8 cellular contexts compared by ENCODE assay signal in the genomic region with DNA sequence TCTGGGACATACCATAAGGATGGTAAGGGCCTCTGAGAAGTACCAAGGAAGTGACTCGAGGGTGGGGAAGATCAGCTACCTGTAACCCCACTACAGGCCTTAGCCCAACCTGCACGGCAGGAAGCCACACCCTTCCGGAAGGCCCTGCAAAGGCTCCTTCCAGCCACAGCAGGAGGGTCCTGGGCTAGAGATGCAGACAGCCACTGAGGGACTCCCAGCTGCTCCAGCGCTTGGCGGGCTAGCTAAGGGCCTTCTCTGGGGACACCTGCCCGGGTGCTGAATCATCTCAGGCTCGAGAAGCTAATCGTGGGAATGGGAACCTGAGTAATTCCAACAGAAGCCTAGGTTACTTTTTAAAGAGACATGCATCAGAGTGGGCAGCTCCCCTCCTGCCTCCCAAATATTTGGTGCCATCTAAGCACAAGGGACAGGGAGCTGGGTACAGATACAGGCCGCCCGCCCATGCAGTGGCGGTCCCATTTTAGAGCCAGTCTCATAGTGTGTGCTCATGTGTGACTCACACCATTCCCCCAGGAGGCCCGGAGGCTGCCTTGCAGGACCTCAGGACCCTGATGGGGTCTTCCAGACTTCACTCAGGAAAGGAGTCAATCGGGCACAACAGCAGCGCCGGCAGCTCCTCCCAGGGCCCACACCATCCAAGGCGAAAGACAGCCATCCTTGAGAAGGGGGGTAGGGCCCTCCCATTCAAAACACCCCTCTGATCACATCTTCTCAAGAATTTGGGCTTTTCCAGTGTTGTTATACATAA. TPM values are rescaled to one million over a fixed set of nuclear protein-coding genes. Genes with fewer than 3 reads are reported as not detected.
DNase-seq lines count a peak whose midpoint lies in the region; ATAC-seq, FAIRE-seq and TF ChIP-seq lines count a peak whose summit lies in the region.

No MANE protein-coding gene starts in this region.

- CTCF ChIA-PET in HepG2 (lab: Yijun Ruan, JAX; ENCODE audit: low intra/inter-chr PET ratio, low total read pairs), result no interaction called here

- peaks cover 88% of the 10 kb centered on the region for H3K79me2 ChIP-seq in HepG2 (ENCODE audit: insufficient read depth, low read length)

- FAIRE-seq in HepG2 (lab: Jason Lieb, UNC), result no peak

- intact Hi-C loops in HepG2 (cut with micrococcal nuclease; ENCODE audit: unreplicated experiment), result no loop called here

- DNase-seq in HepG2 (ENCODE audit: low spot score) (no peak), GOT3 (lab: John Stamatoyannopoulos, UW) (no peak), NCI-H1092 (lab: John Stamatoyannopoulos, UW) (no peak)

- no TSS peak for BruUV-seq in HepG2 (replicated peaks; lab: Mats Ljungman, UMichigan)

- peaks cover 54% of the 10 kb centered on the region for H4K20me1 ChIP-seq in HepG2 (ENCODE audit: insufficient read depth, low read length)

- H3K36me3 ChIP-seq in liver (ENCODE audit: control insufficient read depth in 4 of 4, insufficient read depth in 3 of 4, low read depth in 1 of 4, low read length in 3 of 4) (peaks cover 0 to 4% (median 0%) of the 10 kb centered on the region in 4 donors), HepG2 (replicated peaks in 1 of 2; ENCODE audit: control insufficient read depth in 1 of 2, insufficient read depth in 2 of 2, low read length in 2 of 2) (peaks cover 12 to 34% of the 10 kb centered on the region in 2 experiments), mesodermal cell (ENCODE audit: control insufficient read depth, insufficient read depth, low read length) (peaks cover 88% of the 10 kb centered on the region)

- no peaks in the 10 kb centered on the region for H3K27me3 ChIP-seq in liver (ENCODE audit: control insufficient read depth in 4 of 4, insufficient read depth in 4 of 4, low read length in 3 of 4)
- H3K27me3 ChIP-seq in HepG2 (ENCODE audit: control insufficient read depth in 1 of 2, insufficient read depth in 2 of 2, low read length in 2 of 2), result no peaks in the 10 kb centered on the region

- H3K9me3 ChIP-seq in liver (ENCODE audit: control insufficient read depth in 4 of 4, low read length in 3 of 4) (no peaks in the 10 kb centered on the region), HepG2 (ENCODE audit: low read length) (no peaks in the 10 kb centered on the region), mesodermal cell (ENCODE audit: control insufficient read depth, low read length) (no peaks in the 10 kb centered on the region)

- TF ChIP-seq RAD21 in liver (IDR thresholded peaks at IDR 0.05) (no peak), HepG2 (CRISPR knock-in tag; IDR thresholded peaks at IDR 0.05) (no peak)

- POLR2A ChIA-PET in HepG2 (lab: Yijun Ruan, JAX), result interaction anchor here (0.8 to 1.7 kb wide), 3 partner anchors 9 to 31 kb away, joined by 3 read pairs; a partner anchor contains a TSS

- H3K27ac ChIP-seq in liver (ENCODE audit: low read depth in 1 of 2, low read length in 2 of 2) (peak overlapping the region; percentile 6 to 14), HepG2 (ENCODE audit: extremely low read length, insufficient read depth, low read length) (no peak overlapping the region), angular gyrus (ENCODE audit: low read depth, low read length) (peak overlapping the region; percentile 13), mesodermal cell (ENCODE audit: low read depth, low read length, severe bottlenecking) (peak overlapping the region; percentile 16)

- in situ Hi-C loops in HepG2 (cut with HindIII; ENCODE audit: extremely low pct_ligation_motif_present, low pct_unique_long_range_greater_than_20kb), result no loop called here

- no peak; the same call in 1 of the 3 replicates for ATAC-seq in HepG2
- no peak for ATAC-seq in GM18511 (IDR thresholded peaks at IDR 0.05; ENCODE audit: unreplicated experiment)
- ATAC-seq in HG02973 (IDR thresholded peaks at IDR 0.05; ENCODE audit: unreplicated experiment), result no peak

- no peak overlapping the region for H3K4me2 ChIP-seq in HepG2 (ENCODE audit: low read depth, low read length)

- no peak for TF ChIP-seq CTCF in liver (IDR thresholded peaks at IDR 0.05; ENCODE audit: low read depth, low read length, missing input control)
- TF ChIP-seq CTCF in HepG2 (CRISPR knock-in tag; IDR thresholded peaks at IDR 0.05), result no peak

- WGBS in liver, result 78% methylated on average over 16 of the region's 16 CpGs
- 90% methylated on average over 7 of the region's 16 CpGs for WGBS in HepG2 (ENCODE audit: low lambda C conversion rate)
- 89 to 90% methylated on average over 11 to 12 of the region's 16 CpGs for WGBS in mesodermal cell (ENCODE audit: insufficient coverage in 2 of 2), 2 experiments

- H3K9ac ChIP-seq in liver (ENCODE audit: low read depth in 1 of 2, low read length in 2 of 2), result no peak overlapping the region
- no peak overlapping the region for H3K9ac ChIP-seq in HepG2 (ENCODE audit: insufficient read depth, low read depth, low read length)

- no peak for TF ChIP-seq POLR2A in HepG2 (IDR thresholded peaks at IDR 0.05; ENCODE audit: insufficient read depth in 1 of 2, low read depth in 2 of 2, low read length in 2 of 2)

- TF ChIP-seq EP300 in HepG2 (IDR thresholded peaks at IDR 0.05; ENCODE audit: low read depth in 2 of 2, low read length in 2 of 2) (no peak), HepG2 (CRISPR knock-in tag; IDR thresholded peaks at IDR 0.05; ENCODE audit: borderline replicate concordance) (no peak)

- H3K4me3 ChIP-seq in liver (ENCODE audit: low read depth in 1 of 3, low read length in 3 of 3) (no peak overlapping the region), HepG2 (replicated peaks in 1 of 3; ENCODE audit: insufficient read depth in 1 of 3, low read depth in 2 of 3, low read length in 3 of 3) (no peak overlapping the region), mesodermal cell (ENCODE audit: extremely low read depth, insufficient read depth, low read length, poor library complexity, severe bottlenecking) (no peak overlapping the region)

- no peak overlapping the region for H2AFZ ChIP-seq in HepG2 (ENCODE audit: low read length)

- H3K4me1 ChIP-seq in liver (ENCODE audit: control insufficient read depth in 4 of 4, insufficient read depth in 4 of 4, low read length in 3 of 4) (peaks cover 10 to 53% (median 37%) of the 10 kb centered on the region in 4 donors), HepG2 (ENCODE audit: insufficient read depth, low read length) (peaks cover 35% of the 10 kb centered on the region), mesodermal cell (ENCODE audit: control insufficient read depth, insufficient read depth, low read length, poor library complexity, severe bottlenecking) (peaks cover 75% of the 10 kb centered on the region)

TF ChIP-seq in liver, 16 proteins besides CTCF, POLR2A, EP300 and RAD21 (continues in another document):
- TF ChIP-seq HNF4G (IDR thresholded peaks at IDR 0.05) (no peak), HNF4A (conservative IDR thresholded peaks at IDR 0.05) (no peak)
- TF ChIP-seq, protein P1, sequence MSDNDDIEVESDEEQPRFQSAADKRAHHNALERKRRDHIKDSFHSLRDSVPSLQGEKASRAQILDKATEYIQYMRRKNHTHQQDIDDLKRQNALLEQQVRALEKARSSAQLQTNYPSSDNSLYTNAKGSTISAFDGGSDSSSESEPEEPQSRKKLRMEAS (IDR thresholded peaks at IDR 0.05), result no peak

TF ChIP-seq in HepG2, 621 proteins besides CTCF, POLR2A, EP300 and RAD21 (continues in another document):
- no peak for TF ChIP-seq PAF1 (CRISPR knock-in tag; IDR thresholded peaks at IDR 0.05)
- TF ChIP-seq YEATS4 (CRISPR knock-in tag; IDR thresholded peaks at IDR 0.05; ENCODE audit: borderline replicate concordance), result no peak
- TF ChIP-seq, protein P2, sequence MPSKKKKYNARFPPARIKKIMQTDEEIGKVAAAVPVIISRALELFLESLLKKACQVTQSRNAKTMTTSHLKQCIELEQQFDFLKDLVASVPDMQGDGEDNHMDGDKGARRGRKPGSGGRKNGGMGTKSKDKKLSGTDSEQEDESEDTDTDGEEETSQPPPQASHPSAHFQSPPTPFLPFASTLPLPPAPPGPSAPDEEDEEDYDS (CRISPR knock-in tag; IDR thresholded peaks at IDR 0.05), result no peak
- TF ChIP-seq KLF11 (CRISPR knock-in tag; IDR thresholded peaks at IDR 0.05), result no peak

RNA-seq across cellular contexts. Expression of a gene that starts 8.0 kb away (rescaled TPM):
- total RNA-seq in liver (100 to 1,000 TPM; 123 to 150 TPM), HepG2 (2016; rRNA removed; fragmentation: Illumina TruSeq; extraction: Trizol) (98.5 and 125 TPM in 2 replicates)
- polyA plus RNA-seq in liver (10 to 100 TPM; 32.3 to 74.1 TPM), HepG2 (2011; rRNA removed) (50.7 and 60.6 TPM in 2 replicates)
- total RNA-seq in HepG2 (2016; cell fraction: cytosol; rRNA removed; fragmentation: Illumina TruSeq; extraction: Trizol; ENCODE audit: low read depth), result 28.5 and 28.7 TPM in 2 replicates
- total RNA-seq in HepG2 (2016; cell fraction: insoluble cytoplasmic fraction; rRNA removed; fragmentation: Illumina TruSeq; extraction: Trizol), result 92.9 and 102 TPM in 2 replicates
- 39.3 and 47.1 TPM in 2 replicates for total RNA-seq in HepG2 (2016; cell fraction: membrane; rRNA removed; fragmentation: Illumina TruSeq; extraction: Trizol)
- 73.0 and 81.6 TPM in 2 replicates for total RNA-seq in HepG2 (2016; cell fraction: nucleus; rRNA removed; fragmentation: Illumina TruSeq; extraction: Trizol)
- 31.6 and 39.3 TPM in 2 replicates for polyA plus RNA-seq in HepG2 (2011; cell fraction: cytosol; rRNA removed)
- 68.4 and 91.3 TPM in 2 replicates for polyA plus RNA-seq in HepG2 (2011; cell fraction: nucleus; rRNA removed)
- 88.3 and 93.4 TPM in 2 replicates for polyA plus RNA-seq in HepG2 (2012)
- polyA plus RNA-seq in HepG2 (2016; cell fraction: cytosol; fragmentation: Illumina TruSeq; extraction: Trizol; ENCODE audit: low read depth), result 3.6 and 4.2 TPM in 2 replicates
- 72.0 and 110 TPM in 2 replicates for polyA plus RNA-seq in HepG2 (2016; cell fraction: insoluble cytoplasmic fraction; fragmentation: Illumina TruSeq; extraction: Trizol; ENCODE audit: low read depth)
- polyA plus RNA-seq in HepG2 (2016; cell fraction: membrane; fragmentation: Illumina TruSeq; extraction: Trizol; ENCODE audit: low read depth), result 8.1 and 11.6 TPM in 2 replicates
- 106 and 113 TPM in 2 replicates for polyA plus RNA-seq in HepG2 (2016; cell fraction: nucleus; fragmentation: Illumina TruSeq; extraction: Trizol; ENCODE audit: insufficient read depth, low read depth)
- polyA minus RNA-seq in HepG2 (2011; rRNA and poly(A)+ RNA removed; ENCODE audit: low replicate concordance), result 124 and 180 TPM in 2 replicates
- 125 and 176 TPM in 2 replicates for polyA minus RNA-seq in HepG2 (2011; cell fraction: cytosol; rRNA and poly(A)+ RNA removed)
- polyA minus RNA-seq in HepG2 (2011; cell fraction: nucleus; rRNA and poly(A)+ RNA removed), result 61.9 and 97.5 TPM in 2 replicates
- 360 TPM for polyA plus RNA-seq in mesodermal cell (2013, experiment 1 of 2)
- polyA plus RNA-seq in mesodermal cell (2013, experiment 2 of 2), result 289 TPM
